Comparison of ENCODE assay signal across 22 cellular contexts in genomic region chr3:14767706-14768105, GRCh38. TPM values are rescaled to one million over a fixed set of nuclear protein-coding genes. Genes with fewer than 3 reads are reported as not detected.
"Had no signal": no experiment of that assay in that cellular context is flagged by ENCODE, and none has a peak within 500 bp of the region (broad histone marks: within the 10 kb centered on the region; RNA-seq: fewer than 3 reads in every experiment).

No MANE protein-coding gene starts in this region.

- H3K4me3 Mint-ChIP-seq: activated B cell treated with CpG ODN at 0.5 μM for 24 hours; activated CD4-positive, alpha-beta memory T cell treated with anti-CD3 and anti-CD28 coated beads for 36 hours; activated T-helper 17 cell treated with anti-CD3 and anti-CD28 coated beads, Interleukin-2, amount 50 U/mL, for 72 hours; mesothelial cell of epicardium; naive thymus-derived CD8-positive, alpha-beta T cell; stimulated activated naive CD8-positive, alpha-beta T cell treated with anti-CD3 and anti-CD28 coated beads, Interleukin-15, Interleukin-2, amounts not matched to agents 100 ng/mL and 50 ng/mL, for 24 hours; T-helper 17 cell had no signal

- H3K9me3 Mint-ChIP-seq: activated B cell treated with CpG ODN at 0.5 μM for 24 hours; activated CD4-positive, alpha-beta memory T cell treated with anti-CD3 and anti-CD28 coated beads for 36 hours; activated naive CD4-positive, alpha-beta T cell treated with anti-CD3 and anti-CD28 coated beads, Interleukin-2, amount 50 U/mL, for 72 hours; activated T-helper 17 cell treated with anti-CD3 and anti-CD28 coated beads, Interleukin-2, amount 50 U/mL, for 72 hours; naive thymus-derived CD8-positive, alpha-beta T cell; stimulated activated naive CD8-positive, alpha-beta T cell treated with anti-CD3 and anti-CD28 coated beads, Interleukin-15, Interleukin-2, amounts not matched to agents 100 ng/mL and 50 ng/mL, for 24 hours had no signal

- H3K36me3 ChIP-seq: left ventricle myocardium inferior, pancreas, suprapubic skin, transverse colon had no signal

- H3K27me3 ChIP-seq: pancreas, suprapubic skin, transverse colon had no signal

- H3K4me1 ChIP-seq: foreskin keratinocyte, left ventricle myocardium inferior, pancreas, suprapubic skin, transverse colon had no signal

- H3K4me1 Mint-ChIP-seq: activated B cell treated with CpG ODN at 0.5 μM for 24 hours; activated T-helper 17 cell treated with anti-CD3 and anti-CD28 coated beads, Interleukin-2, amount 50 U/mL, for 72 hours; mesothelial cell of epicardium; T-helper 17 cell had no signal

- DNase-seq: activated B cell treated with CpG ODN at 0.5 μM for 24 hours; activated CD4-positive, alpha-beta memory T cell treated with anti-CD3 and anti-CD28 coated beads for 36 hours; activated CD4-positive, alpha-beta T cell treated with anti-CD3 and anti-CD28 coated beads for 4 hours; central memory CD4-positive, alpha-beta T cell; dermis blood vessel endothelial cell; effector CD8-positive, alpha-beta T cell; erythroblast; foreskin keratinocyte; left ventricle myocardium inferior; mammary epithelial cell; naive thymus-derived CD8-positive, alpha-beta T cell; pancreas; right cardiac atrium; stimulated activated CD4-positive, alpha-beta T cell treated with anti-CD3 and anti-CD28 coated beads, Interleukin-12 subunit alpha, Interleukin-12 subunit beta, amount 100 ng/mL, for 4 hours; stimulated activated CD4-positive, alpha-beta T cell treated with anti-CD3 and anti-CD28 coated beads, Interleukin-4, amount 100 ng/mL, for 4 hours; T-helper 17 cell; transverse colon had no signal

- H3K27ac Mint-ChIP-seq: activated B cell treated with CpG ODN at 0.5 μM for 24 hours; activated CD4-positive, alpha-beta memory T cell treated with anti-CD3 and anti-CD28 coated beads for 36 hours; activated naive CD4-positive, alpha-beta T cell treated with anti-CD3 and anti-CD28 coated beads, Interleukin-2, amount 50 U/mL, for 72 hours; activated T-helper 17 cell treated with anti-CD3 and anti-CD28 coated beads, Interleukin-2, amount 50 U/mL, for 72 hours; mesothelial cell of epicardium; stimulated activated naive CD8-positive, alpha-beta T cell treated with anti-CD3 and anti-CD28 coated beads, Interleukin-15, Interleukin-2, amounts not matched to agents 100 ng/mL and 50 ng/mL, for 24 hours; T-helper 17 cell had no signal

- ATAC-seq: activated naive CD4-positive, alpha-beta T cell treated with anti-CD3 and anti-CD28 coated beads, Interleukin-2, amount 50 U/mL, for 72 hours; activated T-helper 17 cell treated with anti-CD3 and anti-CD28 coated beads, Interleukin-2, amount 50 U/mL, for 72 hours; foreskin keratinocyte; naive thymus-derived CD8-positive, alpha-beta T cell; pancreas; right cardiac atrium; T-helper 17 cell had no signal

- H3K27ac ChIP-seq: foreskin keratinocyte, left ventricle myocardium inferior, pancreas, suprapubic skin, transverse colon had no signal

- H3K4me3 ChIP-seq: left ventricle myocardium inferior, pancreas, suprapubic skin, transverse colon had no signal

- H3K36me3 Mint-ChIP-seq: activated CD4-positive, alpha-beta memory T cell treated with anti-CD3 and anti-CD28 coated beads for 36 hours; activated naive CD4-positive, alpha-beta T cell treated with anti-CD3 and anti-CD28 coated beads, Interleukin-2, amount 50 U/mL, for 72 hours; mesothelial cell of epicardium had no signal

- H3K9me3 ChIP-seq: left ventricle myocardium inferior, pancreas, suprapubic skin, transverse colon had no signal

- H3K27me3 Mint-ChIP-seq: activated B cell treated with CpG ODN at 0.5 μM for 24 hours; stimulated activated naive CD8-positive, alpha-beta T cell treated with anti-CD3 and anti-CD28 coated beads, Interleukin-15, Interleukin-2, amounts not matched to agents 100 ng/mL and 50 ng/mL, for 24 hours had no signal

RNA-seq across cellular contexts. Expression of gene FGD5, which starts 51.1 kb away (rescaled TPM):
- total RNA-seq: activated B cell treated with CpG ODN at 0.5 μM for 24 hours; activated naive CD4-positive, alpha-beta T cell treated with anti-CD3 and anti-CD28 coated beads, Interleukin-2, amount 50 U/mL, for 72 hours; foreskin keratinocyte; mammary epithelial cell; T-helper 17 cell had no signal
- polyA plus RNA-seq: foreskin keratinocyte; mammary epithelial cell; naive thymus-derived CD8-positive, alpha-beta T cell had no signal
